1 cellular context compared by ENCODE assay signal in the genomic region with DNA sequence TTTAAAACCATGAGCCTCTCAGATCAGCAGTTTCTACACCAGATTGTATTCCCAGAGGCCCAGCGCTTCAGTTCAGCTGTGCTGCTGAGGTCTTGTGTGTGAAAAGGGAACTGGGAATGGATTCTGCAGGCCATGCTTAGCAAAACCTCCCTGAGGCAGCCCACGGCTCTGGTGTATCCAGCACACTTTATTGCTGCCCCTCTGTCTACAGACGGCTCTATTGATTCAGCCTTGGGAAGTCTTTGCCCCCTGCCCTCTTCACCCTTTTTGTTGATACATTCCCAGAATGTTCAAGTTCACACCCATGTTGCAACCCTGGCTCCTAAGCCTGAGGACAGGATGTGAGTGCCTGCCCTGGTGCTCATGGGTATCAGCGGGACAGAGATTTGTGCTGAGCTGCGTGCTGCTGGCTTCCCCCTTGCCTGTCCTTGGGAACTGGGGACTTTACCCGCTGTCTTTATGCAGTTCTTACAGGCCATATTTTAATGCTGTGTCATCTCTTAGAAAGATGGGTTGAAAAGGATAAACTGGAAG.
A peak's percentile ranks its signal among the peaks of the same experiment; 100 is the strongest.
TF ChIP-seq lines count a peak whose summit lies in the region.

No MANE protein-coding gene starts in this region.

TF ChIP-seq in HepG2, 621 proteins besides CTCF, POLR2A, EP300 and RAD21 (continued from another document and continues in another):
- TF ChIP-seq CEBPZ (IDR thresholded peaks at IDR 0.05; ENCODE audit: low read length) (no peak), CENPT (CRISPR knock-in tag; IDR thresholded peaks at IDR 0.05; ENCODE audit: low read depth) (no peak), ZBTB10 (CRISPR knock-in tag; IDR thresholded peaks at IDR 0.05; ENCODE audit: borderline replicate concordance) (peak; percentile 31; the same call in 1 of the 2 replicates), ZBTB44 (CRISPR knock-in tag; IDR thresholded peaks at IDR 0.05) (no peak), ZNF800 (CRISPR knock-in tag; IDR thresholded peaks at IDR 0.05) (peak; percentile 73), ZNF710 (CRISPR knock-in tag; IDR thresholded peaks at IDR 0.05; ENCODE audit: borderline replicate concordance) (peak; percentile 76), ZNF296 (CRISPR knock-in tag; conservative IDR thresholded peaks at IDR 0.05) (no peak), ZNF782 (CRISPR knock-in tag; IDR thresholded peaks at IDR 0.05; ENCODE audit: borderline replicate concordance) (no peak; the same call in 1 of the 2 replicates), ATF4 (CRISPR knock-in tag; IDR thresholded peaks at IDR 0.05) (peak in 1 of 2 experiments; percentile 88; a peak in 2 of 4 replicates), SIX4 (CRISPR knock-in tag; IDR thresholded peaks at IDR 0.05) (peak; percentile 88), PRDM10 (CRISPR knock-in tag; IDR thresholded peaks at IDR 0.05; ENCODE audit: low read depth) (peak; percentile 81), KDM3A (CRISPR knock-in tag; IDR thresholded peaks at IDR 0.05; ENCODE audit: low read depth) (peak; percentile 93), ZSCAN29 (CRISPR knock-in tag; conservative IDR thresholded peaks at IDR 0.05) (peak; percentile 47; the same call in 1 of the 2 replicates), ZFYVE20 (CRISPR knock-in tag; IDR thresholded peaks at IDR 0.05; ENCODE audit: borderline replicate concordance, low read depth) (no peak), SMARCC2 (IDR thresholded peaks at IDR 0.05) (no peak), ZNF260 (CRISPR knock-in tag; IDR thresholded peaks at IDR 0.05; ENCODE audit: borderline replicate concordance, low read depth) (no peak), ZFP62 (CRISPR knock-in tag; IDR thresholded peaks at IDR 0.05) (no peak), ARNT (IDR thresholded peaks at IDR 0.05) (no peak), ZNF432 (CRISPR knock-in tag; IDR thresholded peaks at IDR 0.05; ENCODE audit: borderline replicate concordance) (no peak), HMG20B (CRISPR knock-in tag; conservative IDR thresholded peaks at IDR 0.05) (peak; percentile 98), THYN1 (CRISPR knock-in tag; IDR thresholded peaks at IDR 0.05; ENCODE audit: borderline replicate concordance, low read depth) (no peak)
- TF ChIP-seq, protein P1, sequence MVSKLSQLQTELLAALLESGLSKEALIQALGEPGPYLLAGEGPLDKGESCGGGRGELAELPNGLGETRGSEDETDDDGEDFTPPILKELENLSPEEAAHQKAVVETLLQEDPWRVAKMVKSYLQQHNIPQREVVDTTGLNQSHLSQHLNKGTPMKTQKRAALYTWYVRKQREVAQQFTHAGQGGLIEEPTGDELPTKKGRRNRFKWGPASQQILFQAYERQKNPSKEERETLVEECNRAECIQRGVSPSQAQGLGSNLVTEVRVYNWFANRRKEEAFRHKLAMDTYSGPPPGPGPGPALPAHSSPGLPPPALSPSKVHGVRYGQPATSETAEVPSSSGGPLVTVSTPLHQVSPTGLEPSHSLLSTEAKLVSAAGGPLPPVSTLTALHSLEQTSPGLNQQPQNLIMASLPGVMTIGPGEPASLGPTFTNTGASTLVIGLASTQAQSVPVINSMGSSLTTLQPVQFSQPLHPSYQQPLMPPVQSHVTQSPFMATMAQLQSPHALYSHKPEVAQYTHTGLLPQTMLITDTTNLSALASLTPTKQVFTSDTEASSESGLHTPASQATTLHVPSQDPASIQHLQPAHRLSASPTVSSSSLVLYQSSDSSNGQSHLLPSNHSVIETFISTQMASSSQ (IDR thresholded peaks at IDR 0.05; ENCODE audit: low read depth) = peak; percentile 71; the same call in 1 of the 2 replicates
- TF ChIP-seq, protein P1 (CRISPR knock-in tag; IDR thresholded peaks at IDR 0.05; ENCODE audit: borderline replicate concordance) = peak; percentile 90
- TF ChIP-seq, protein P2, sequence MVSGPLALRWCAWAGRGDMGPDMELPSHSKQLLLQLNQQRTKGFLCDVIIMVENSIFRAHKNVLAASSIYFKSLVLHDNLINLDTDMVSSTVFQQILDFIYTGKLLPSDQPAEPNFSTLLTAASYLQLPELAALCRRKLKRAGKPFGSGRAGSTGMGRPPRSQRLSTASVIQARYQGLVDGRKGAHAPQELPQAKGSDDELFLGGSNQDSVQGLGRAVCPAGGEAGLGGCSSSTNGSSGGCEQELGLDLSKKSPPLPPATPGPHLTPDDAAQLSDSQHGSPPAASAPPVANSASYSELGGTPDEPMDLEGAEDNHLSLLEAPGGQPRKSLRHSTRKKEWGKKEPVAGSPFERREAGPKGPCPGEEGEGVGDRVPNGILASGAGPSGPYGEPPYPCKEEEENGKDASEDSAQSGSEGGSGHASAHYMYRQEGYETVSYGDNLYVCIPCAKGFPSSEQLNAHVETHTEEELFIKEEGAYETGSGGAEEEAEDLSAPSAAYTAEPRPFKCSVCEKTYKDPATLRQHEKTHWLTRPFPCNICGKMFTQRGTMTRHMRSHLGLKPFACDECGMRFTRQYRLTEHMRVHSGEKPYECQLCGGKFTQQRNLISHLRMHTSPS (CRISPR knock-in tag; IDR thresholded peaks at IDR 0.05; ENCODE audit: low read depth) = peak; percentile 81
- TF ChIP-seq, protein P3, sequence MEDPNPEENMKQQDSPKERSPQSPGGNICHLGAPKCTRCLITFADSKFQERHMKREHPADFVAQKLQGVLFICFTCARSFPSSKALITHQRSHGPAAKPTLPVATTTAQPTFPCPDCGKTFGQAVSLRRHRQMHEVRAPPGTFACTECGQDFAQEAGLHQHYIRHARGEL (CRISPR knock-in tag; IDR thresholded peaks at IDR 0.05) = no peak
